In genomic region chr3:188220097-188220788, GRCh38 we compare ENCODE assay signal across 15 cellular contexts.
DNase-seq lines count a peak whose midpoint lies in the region; ATAC-seq, FAIRE-seq and TF ChIP-seq lines count a peak whose summit lies in the region.
"Had no signal": no experiment of that assay in that cellular context is flagged by ENCODE, and none has a peak within 500 bp of the region (broad histone marks: within the 10 kb centered on the region; RNA-seq: fewer than 3 reads in every experiment).

No MANE protein-coding gene starts in this region.

- ATAC-seq in K562 (no peak), heart left ventricle (peak; percentile 43 to 72 (median 54)), sciatic nerve (peak; percentile 15)

- H3K9ac ChIP-seq in K562 (ENCODE audit: insufficient read depth in 1 of 2, low read depth in 2 of 2, low read length in 2 of 2), result no peak overlapping the region

- H3K4me2 ChIP-seq in K562 (ENCODE audit: insufficient read depth, low read length), result no peak overlapping the region

- no TSS peak for BruUV-seq in K562 (replicated peaks; lab: Mats Ljungman, UMichigan)

- H3K79me2 ChIP-seq in K562 (ENCODE audit: control insufficient read depth, insufficient read depth, low read length), result no peaks in the 10 kb centered on the region

- H3K27ac ChIP-seq in 22Rv1 (0 out of 2 replicates have a peak overlapping the region, but pooled peaks have one; percentile 5), K562 (ENCODE audit: extremely low read depth, low read depth, low read length) (no peak overlapping the region), heart left ventricle (peak overlapping the region; percentile 32 to 90 (median 66))

- intact Hi-C loops in K562 (cut with micrococcal nuclease), result no loop called here
- intact Hi-C loops in heart left ventricle (cut with DNase I), result loop anchor here in 1 of 10 donors (5.0 kb wide), 1 partner anchor 42 kb away; no protein-coding TSS in a partner anchor
- intact Hi-C loops in sciatic nerve (cut with DNase I), result no loop called here

- POLR2A ChIA-PET in K562 (lab: Yijun Ruan, JAX), result no interaction called here

- in situ Hi-C loops in K562 (cut with MboI), result no loop called here

- H3K27me3 ChIP-seq in K562 (ENCODE audit: control insufficient read depth in 2 of 2, insufficient read depth in 2 of 2, low read length in 2 of 2) (no peaks in the 10 kb centered on the region), heart left ventricle (no peaks in the 10 kb centered on the region)

- DNase-seq in K562 (ENCODE audit: extremely low read depth in 1 of 4, low spot score in 3 of 4) (no peak), heart left ventricle (no peak), sciatic nerve (ENCODE audit: low spot score) (no peak), superior temporal gyrus (ENCODE audit: extremely low spot score) (no peak), NCI-H1092 treated with DMSO at 0.1 percent for 48 hours (lab: John Stamatoyannopoulos, UW) (no peak), NCI-H748 treated with DMSO at 0.1 percent for 48 hours (lab: John Stamatoyannopoulos, UW) (no peak)
- no peak for DNase-seq in activated CD4-positive, alpha-beta T cell treated with anti-CD3 and anti-CD28 coated beads, Interleukin-2, amount 50 U/mL, for 48 hours
- DNase-seq: ACHN, mucosa of descending colon, NCI-H1417 treated with DMSO at 0.1 percent for 48 hours, NCI-H69, retina, substantia nigra, T1000 had no signal

- CTCF ChIA-PET in K562 (lab: Yijun Ruan, JAX; ENCODE audit: low intra/inter-chr PET ratio), result no interaction called here

- no peak for FAIRE-seq in K562 (lab: Jason Lieb, UNC)

- no peak for TF ChIP-seq EP300 in K562 (IDR thresholded peaks at IDR 0.05; ENCODE audit: low read length)

- no peak for TF ChIP-seq CTCF in 22Rv1 (IDR thresholded peaks at IDR 0.05)
- no peak for TF ChIP-seq CTCF in K562 (IDR thresholded peaks at IDR 0.05 in 2 of 3, conservative IDR thresholded peaks at IDR 0.05 in 1 of 3; ENCODE audit: insufficient read depth in 2 of 3, low read depth in 1 of 3, low read length in 3 of 3)
- TF ChIP-seq CTCF in heart left ventricle (IDR thresholded peaks at IDR 0.05), result no peak

- H3K4me1 ChIP-seq in K562 (replicated peaks in 1 of 2; ENCODE audit: control insufficient read depth in 2 of 2, insufficient read depth in 2 of 2, low read length in 2 of 2) (no peaks in the 10 kb centered on the region), heart left ventricle (peaks cover 0 to 85% (median 52%) of the 10 kb centered on the region in 12 donors)

- H3K9me3 ChIP-seq in K562 (replicated peaks; ENCODE audit: control insufficient read depth, insufficient read depth, low read depth, low read length) (no peaks in the 10 kb centered on the region), heart left ventricle (no peaks in the 10 kb centered on the region)
- H3K9me3 ChIP-seq: mucosa of descending colon had no signal

- H3K36me3 ChIP-seq in K562 (ENCODE audit: control insufficient read depth, insufficient read depth, low read length), result no peaks in the 10 kb centered on the region
- peaks cover 0 to 3% (median 0%) of the 10 kb centered on the region in 9 donors for H3K36me3 ChIP-seq in heart left ventricle

- H2AFZ ChIP-seq in K562 (ENCODE audit: low read depth, low read length), result no peak overlapping the region

- TF ChIP-seq POLR2A in K562 (conservative IDR thresholded peaks at IDR 0.05) (no peak), heart left ventricle (IDR thresholded peaks at IDR 0.05) (no peak)

- no peaks in the 10 kb centered on the region for H4K20me1 ChIP-seq in K562 (replicated peaks; ENCODE audit: control insufficient read depth, insufficient read depth, low read length)

- H3K9me1 ChIP-seq in K562 (ENCODE audit: control insufficient read depth, insufficient read depth, low read length), result no peaks in the 10 kb centered on the region

- TF ChIP-seq RAD21 in K562 (CRISPR knock-in tag; conservative IDR thresholded peaks at IDR 0.05 in 1 of 2, IDR thresholded peaks at IDR 0.05 in 1 of 2), result no peak

- no peak overlapping the region for H3K4me3 ChIP-seq in K562
- no peak overlapping the region for H3K4me3 ChIP-seq in heart left ventricle
- H3K4me3 ChIP-seq: mucosa of descending colon had no signal

- 1% methylated on average over 6 of the region's 6 CpGs for WGBS in K562 (ENCODE audit: insufficient coverage, low coverage, missing lambda C conversion rate)
- WGBS in heart left ventricle, 4 donors, result 86 to 90% (median 89%) methylated on average over 6 of the region's 6 CpGs

TF ChIP-seq in K562, 482 proteins besides CTCF, POLR2A, EP300 and RAD21:
- 0 out of 2 replicates have a peak, but pooled peaks have one; percentile 12 for TF ChIP-seq ATF3 (IDR thresholded peaks at IDR 0.05)
- TF ChIP-seq ATF3 (CRISPR knock-in tag; conservative IDR thresholded peaks at IDR 0.05), result no peak
- no peak for TF ChIP-seq TFAM (CRISPR knock-in tag; conservative IDR thresholded peaks at IDR 0.05)
- TF ChIP-seq ZNF644 (tag; IDR thresholded peaks at IDR 0.05; ENCODE audit: low read depth), result no peak
- no peak for TF ChIP-seq YBX1 (IDR thresholded peaks at IDR 0.05)
